In the genomic region with DNA sequence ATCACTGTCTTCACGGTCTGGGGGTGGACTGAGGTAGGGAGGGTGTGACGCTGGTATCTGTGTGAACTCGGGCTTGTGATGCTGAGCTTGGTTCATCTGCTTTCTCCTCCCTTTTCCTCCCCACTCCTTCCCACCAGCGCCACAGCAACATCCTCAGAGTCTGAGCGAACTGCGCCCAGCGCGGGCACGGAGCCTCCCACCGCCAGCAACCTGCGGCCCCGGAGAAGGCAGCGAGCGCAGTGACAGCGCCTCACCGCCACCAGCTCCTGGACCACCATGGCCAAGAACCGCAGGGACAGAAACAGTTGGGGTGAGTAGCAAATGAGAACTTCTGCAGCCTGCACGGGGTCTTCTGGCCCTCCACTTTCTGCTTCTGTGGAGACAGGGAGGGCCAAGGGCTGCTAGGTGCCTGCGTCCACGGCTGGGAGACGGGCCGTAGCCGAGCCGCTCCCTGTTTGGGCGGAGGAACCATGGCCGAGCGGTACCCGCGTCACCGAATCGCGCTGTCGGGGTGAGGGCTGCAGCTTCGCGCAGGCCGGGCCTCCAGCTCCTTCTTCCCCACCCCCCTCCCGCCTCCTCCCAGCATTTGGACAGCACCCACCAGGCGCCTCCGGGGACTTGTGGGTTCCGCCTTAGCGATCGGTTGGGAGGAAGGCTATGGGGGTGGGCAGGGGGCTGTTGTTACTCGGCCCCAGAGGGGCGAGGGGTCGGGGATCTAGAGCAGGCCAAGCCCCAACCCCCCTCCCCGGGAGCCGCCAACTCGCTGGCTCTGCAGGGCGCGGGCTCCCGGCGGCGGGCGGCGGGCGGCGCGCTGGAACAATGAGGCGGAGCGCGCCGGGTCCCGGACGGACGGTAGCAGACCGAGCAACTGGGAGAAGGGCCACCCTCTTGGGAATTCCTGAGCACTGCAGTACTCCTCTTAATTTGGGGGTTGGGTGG, we compare ENCODE assay signal across 8 cellular contexts. TPM values are rescaled to one million over a fixed set of nuclear protein-coding genes. Genes with fewer than 3 reads are reported as not detected.
A peak's percentile ranks its signal among the peaks of the same experiment; 100 is the strongest.
DNase-seq lines count a peak whose midpoint lies in the region; ATAC-seq and TF ChIP-seq lines count a peak whose summit lies in the region.

Gene ATL1 (plus strand): TSS at position 156 of the 939 bp plus-strand sequence. CDS start 121 bp downstream, at position 277.

- no peaks in the 10 kb centered on the region for H4K20me1 ChIP-seq in Loucy (ENCODE audit: insufficient read depth, low read length, poor library complexity, severe bottlenecking)

- H3K27me3 ChIP-seq in Loucy (ENCODE audit: insufficient read depth, low read length, poor library complexity, severe bottlenecking) (no peaks in the 10 kb centered on the region), SJSA1 (replicated peaks) (peaks cover 11% of the 10 kb centered on the region; the same call in 1 of the 2 replicates), cardiac muscle cell (peaks cover 83% of the 10 kb centered on the region)

- H2AFZ ChIP-seq in Loucy (ENCODE audit: low read length) = peak within 1 kb of the TSS; percentile 92

- peaks cover 14% of the 10 kb centered on the region for H3K79me2 ChIP-seq in Loucy (ENCODE audit: insufficient read depth, low read length)

- no peaks in the 10 kb centered on the region for H3F3A ChIP-seq in Loucy (ENCODE audit: low read depth)

- H3K4me2 ChIP-seq in Loucy (ENCODE audit: low read depth, low read length, poor library complexity, severe bottlenecking) = peak within 1 kb of the TSS; percentile 89

- H3K9ac ChIP-seq in Loucy (ENCODE audit: low read depth, low read length, poor library complexity, severe bottlenecking) = peak within 1 kb of the TSS; percentile 81

- H3K36me3 ChIP-seq in Loucy (ENCODE audit: insufficient read depth, low read length) = no peaks in the 10 kb centered on the region
- no peaks in the 10 kb centered on the region for H3K36me3 ChIP-seq in SJSA1
- H3K36me3 ChIP-seq in cardiac muscle cell = no peaks in the 10 kb centered on the region
- no peaks in the 10 kb centered on the region for H3K36me3 ChIP-seq in urinary bladder (ENCODE audit: insufficient read depth)

- peak; percentile 57 to 59 for DNase-seq in SJSA1 (ENCODE audit: low read depth in 1 of 2, low spot score in 2 of 2)
- peak; percentile 68 for DNase-seq in amniotic epithelial cell (ENCODE audit: low read depth)
- DNase-seq in cardiac muscle cell (ENCODE audit: low read depth in 1 of 2, low spot score in 1 of 2) = peak; percentile 75 to 85
- peak; percentile 80 for DNase-seq in occipital lobe (lab: John Stamatoyannopoulos, UW)

- TF ChIP-seq CTCF in GM12875 (IDR thresholded peaks at IDR 0.05; ENCODE audit: borderline replicate concordance, insufficient read depth, low read depth, low read length) (no peak), Loucy (conservative IDR thresholded peaks at IDR 0.05; ENCODE audit: low read length) (0 out of 2 replicates have a peak, but pooled peaks have one; percentile 12), cardiac muscle cell (IDR thresholded peaks at IDR 0.05; ENCODE audit: low read depth, low read length) (no peak)

- H3K4me1 ChIP-seq in Loucy (ENCODE audit: insufficient read depth, low read length, poor library complexity, severe bottlenecking) = peaks cover 24% of the 10 kb centered on the region
- H3K4me1 ChIP-seq in SJSA1 (replicated peaks) = peaks cover 12% of the 10 kb centered on the region
- no peaks in the 10 kb centered on the region for H3K4me1 ChIP-seq in cardiac muscle cell (ENCODE audit: low read depth)
- no peaks in the 10 kb centered on the region for H3K4me1 ChIP-seq in urinary bladder (ENCODE audit: insufficient read depth)

- H3K4me3 ChIP-seq in GM12875 (ENCODE audit: low read depth, low read length) = peak within 1 kb of the TSS; percentile 34
- H3K4me3 ChIP-seq in Loucy (ENCODE audit: low read length, poor library complexity, severe bottlenecking) = peak within 1 kb of the TSS; percentile 86
- H3K4me3 ChIP-seq in SJSA1 = peak within 1 kb of the TSS; percentile 49
- peak within 1 kb of the TSS; percentile 50 for H3K4me3 ChIP-seq in cardiac muscle cell
- peak within 1 kb of the TSS; percentile 70 for H3K4me3 ChIP-seq in urinary bladder (ENCODE audit: low read depth, low read length)

- ATAC-seq in GM18520 (IDR thresholded peaks at IDR 0.05; ENCODE audit: unreplicated experiment) = no peak

- no peaks in the 10 kb centered on the region for H3K9me2 ChIP-seq in Loucy (replicated peaks; ENCODE audit: low read depth, low read length)

- H3K9me3 ChIP-seq in Loucy (ENCODE audit: insufficient read depth, low read depth, low read length) (no peaks in the 10 kb centered on the region), SJSA1 (replicated peaks) (no peaks in the 10 kb centered on the region; the same call in 1 of the 2 replicates), cardiac muscle cell (ENCODE audit: low read depth) (no peaks in the 10 kb centered on the region)

- H3K27ac ChIP-seq in SJSA1 = no peak within 1 kb of the TSS
- no peak within 1 kb of the TSS for H3K27ac ChIP-seq in cardiac muscle cell
- H3K27ac ChIP-seq in urinary bladder (ENCODE audit: low read depth) = peak within 1 kb of the TSS; percentile 62

- WGBS in urinary bladder = under 1% methylated on average over 66 of the region's 66 CpGs

RNA-seq across cellular contexts. Expression of gene ATL1, which starts in this region (rescaled TPM):
- total RNA-seq in SJSA1 (2014; rRNA removed; shearing (Covaris generic)) = 2.3 and 11.2 TPM in 2 replicates
- total RNA-seq in cardiac muscle cell = 0.39 and 1.5 TPM in 2 replicates
- polyA plus RNA-seq in cardiac muscle cell = 1.0 and 3.3 TPM in 2 replicates
- total RNA-seq in occipital lobe = 99.8 TPM
- 18.6 TPM for total RNA-seq in urinary bladder
- 15.0 TPM for polyA plus RNA-seq in urinary bladder

Comparison
In these comparisons a context has a peak if more than half of its experiments do, and no peak if none do; other contexts are left out.
1. H3K4me3 ChIP-seq: peak in every context shown above with its lines; median percentile 86 in Loucy; 70 in urinary bladder; 50 in cardiac muscle cell; 49 in SJSA1; 34 in GM12875.